10 cellular contexts compared by ENCODE assay signal in the genomic region with DNA sequence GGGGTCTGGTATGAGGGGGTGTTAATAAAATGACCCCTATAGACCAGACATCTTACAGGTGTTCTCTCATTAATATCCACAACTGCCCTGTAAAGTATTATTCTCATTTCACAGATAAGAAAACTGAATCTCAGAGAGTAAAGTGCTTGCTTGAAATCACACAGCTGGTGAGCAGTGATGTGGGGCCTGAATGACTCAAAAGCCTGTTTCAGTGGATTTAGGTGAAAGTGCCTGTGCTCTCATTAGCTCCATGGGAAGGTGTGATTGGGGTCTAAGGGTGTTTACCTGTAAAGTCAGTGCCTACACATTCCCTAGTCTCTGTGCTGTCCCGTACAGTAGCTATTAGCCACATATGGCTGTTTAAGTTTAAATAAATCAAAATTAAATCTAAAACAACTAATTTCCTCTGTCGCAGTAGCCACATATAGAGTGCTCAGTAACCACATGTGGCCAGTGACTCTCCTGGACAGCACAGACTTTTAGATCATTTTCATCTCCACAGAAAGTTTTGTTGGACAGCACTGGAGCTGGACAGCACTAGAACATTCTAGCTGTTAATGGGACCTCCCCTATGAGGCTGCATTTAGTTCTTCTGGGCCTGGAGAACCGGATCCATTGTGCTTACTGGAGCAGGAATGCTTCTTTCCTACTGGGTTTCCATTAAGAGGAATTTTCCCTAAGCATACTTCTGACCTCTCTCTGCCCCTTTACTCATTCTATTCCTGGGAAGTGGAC. TPM values are rescaled to one million over a fixed set of nuclear protein-coding genes. Genes with fewer than 3 reads are reported as not detected.
A peak's percentile ranks its signal among the peaks of the same experiment; 100 is the strongest.
DNase-seq lines count a peak whose midpoint lies in the region; ATAC-seq, FAIRE-seq and TF ChIP-seq lines count a peak whose summit lies in the region.
"Had no signal": no experiment of that assay in that cellular context is flagged by ENCODE, and none has a peak within 500 bp of the region (broad histone marks: within the 10 kb centered on the region; RNA-seq: fewer than 3 reads in every experiment).

No MANE protein-coding gene starts in this region.

- no peak for TF ChIP-seq POLR2A in GM12878 (IDR thresholded peaks at IDR 0.05; ENCODE audit: low read depth, low read length)

- RAD21 ChIA-PET in GM12878 (lab: Charles Lee; ENCODE audit: unreplicated experiment) = interaction anchor here (0.5 to 5.4 kb wide), 17 partner anchors 12 to 139 kb away, joined by 3 to 35 read pairs (median 4); no protein-coding TSS in a partner anchor

- H2AFZ ChIP-seq in GM12878 (ENCODE audit: control insufficient read depth, low read depth, low read length) = no peak overlapping the region

- H3K9ac ChIP-seq in GM12878 (ENCODE audit: control insufficient read depth, insufficient read depth, low read length) = no peak overlapping the region

- peak overlapping the region; percentile 29; the same call in 1 of the 2 replicates for H3K4me2 ChIP-seq in GM12878 (ENCODE audit: control insufficient read depth, insufficient read depth)

- in situ Hi-C loops in GM12878 (cut with MboI) = no loop called here

- H3K9me3 ChIP-seq in heart right ventricle = no peaks in the 10 kb centered on the region
- H3K9me3 ChIP-seq in GM12878 (replicated peaks; ENCODE audit: control insufficient read depth, insufficient read depth, low read length) = no peaks in the 10 kb centered on the region
- no peaks in the 10 kb centered on the region for H3K9me3 ChIP-seq in aorta (ENCODE audit: control insufficient read depth, low read length)

- POLR2A ChIA-PET in GM12878 (lab: Charles Lee) = interaction anchor here (0.6 to 5.9 kb wide), 8 partner anchors 12 to 141 kb away, joined by 3 to 40 read pairs (median 3); no protein-coding TSS in a partner anchor

- H3K4me1 ChIP-seq in heart right ventricle = peaks cover 0 to 19% (median 12%) of the 10 kb centered on the region in 9 donors
- H3K4me1 ChIP-seq in GM12878 (ENCODE audit: control insufficient read depth, insufficient read depth, low read length) = peaks cover 6% of the 10 kb centered on the region
- H3K4me1 ChIP-seq in aorta (ENCODE audit: control insufficient read depth in 1 of 2, insufficient read depth in 2 of 2, low read length in 2 of 2) = no peaks in the 10 kb centered on the region

- H3K27me3 ChIP-seq in heart right ventricle (no peaks in the 10 kb centered on the region), GM12878 (replicated peaks in 1 of 2; ENCODE audit: control insufficient read depth in 2 of 2, insufficient read depth in 2 of 2, low read length in 1 of 2) (no peaks in the 10 kb centered on the region), aorta (ENCODE audit: control insufficient read depth in 1 of 2, insufficient read depth in 2 of 2, low read length in 1 of 2) (no peaks in the 10 kb centered on the region)

- FAIRE-seq in GM12878 (lab: Jason Lieb, UNC) = peak; percentile 85

- H3K4me3 ChIP-seq in heart right ventricle (no peak overlapping the region), GM12878 (no peak overlapping the region), aorta (ENCODE audit: low read length in 2 of 2) (no peak overlapping the region)

- SMC1A ChIA-PET in GM12878 (lab: Charles Lee; ENCODE audit: uncharacterized antibody, unreplicated experiment) = interaction anchor here (0.8 to 7.8 kb wide), 20 partner anchors 9 to 264 kb away, joined by 3 to 67 read pairs (median 6); no protein-coding TSS in a partner anchor

- peak; percentile 16; the same call in 1 of the 2 replicates for TF ChIP-seq RAD21 in GM12878 (IDR thresholded peaks at IDR 0.05; ENCODE audit: insufficient read depth, low read depth, low read length)

- H3K27ac ChIP-seq in heart right ventricle (peak overlapping the region in 9 of 10 donors; percentile 19 to 80 (median 47)), GM12878 (ENCODE audit: control insufficient read depth, insufficient read depth) (no peak overlapping the region), aorta (ENCODE audit: low read depth in 1 of 2, low read length in 2 of 2) (no peak overlapping the region)

- CTCF ChIA-PET in GM12878 (lab: Yijun Ruan, JAX) = interaction anchor here (0.8 to 2.1 kb wide), 7 partner anchors 11 to 51 kb away, joined by 3 to 11 read pairs (median 4); no protein-coding TSS in a partner anchor

- BruUV-seq in GM12878 (replicated peaks; lab: Mats Ljungman, UMichigan) = no TSS peak

- no peaks in the 10 kb centered on the region for H3K79me2 ChIP-seq in GM12878 (ENCODE audit: control insufficient read depth, insufficient read depth, low read length)

- no peaks in the 10 kb centered on the region for H4K20me1 ChIP-seq in GM12878 (ENCODE audit: control insufficient read depth, insufficient read depth)

- H3K36me3 ChIP-seq in heart right ventricle = no peaks in the 10 kb centered on the region
- no peaks in the 10 kb centered on the region for H3K36me3 ChIP-seq in GM12878 (ENCODE audit: control insufficient read depth in 2 of 2, insufficient read depth in 2 of 2, low read length in 1 of 2)
- no peaks in the 10 kb centered on the region for H3K36me3 ChIP-seq in aorta (ENCODE audit: control insufficient read depth in 1 of 2, insufficient read depth in 2 of 2, low read length in 1 of 2)

- TF ChIP-seq CTCF in heart right ventricle (IDR thresholded peaks at IDR 0.05) (no peak), GM12878 (IDR thresholded peaks at IDR 0.05 in 2 of 3, conservative IDR thresholded peaks at IDR 0.05 in 1 of 3; ENCODE audit: control insufficient read depth in 2 of 3, extremely low read depth in 1 of 3, insufficient read depth in 1 of 3, low read depth in 3 of 3, low read length in 3 of 3) (no peak)

- intact Hi-C loops in heart right ventricle (cut with DNase I) (loop anchor here in 1 of 10 donors (5.0 kb wide), 1 partner anchor 50 kb away; no protein-coding TSS in a partner anchor), left ventricle myocardium superior (cut with micrococcal nuclease) (no loop called here), GM12878 (cut with micrococcal nuclease; ENCODE audit: unreplicated experiment) (no loop called here), aorta (cut with DNase I) (no loop called here)

- 95 to 97% methylated on average over 3 of the region's 3 CpGs for whole genome bisulfite sequencing in heart right ventricle, 2 donors
- WGBS in GM12878 (ENCODE audit: insufficient coverage, insufficient replicate concordance, low lambda C conversion rate, missing lambda C conversion rate) = 29% methylated on average over 3 of the region's 3 CpGs
- WGBS in aorta, 2 donors = 95 to 97% methylated on average over 3 of the region's 3 CpGs

- peak; percentile 39 to 64; a peak in 3 of 4 replicates for TF ChIP-seq EP300 in GM12878 (IDR thresholded peaks at IDR 0.05; ENCODE audit: borderline replicate concordance in 1 of 2, control insufficient read depth in 1 of 2, low read depth in 2 of 2, low read length in 2 of 2)

- DNase-seq in heart right ventricle = no peak
- no peak for DNase-seq in left ventricle myocardium superior
- peak; percentile 48 for DNase-seq in GM12878 (ENCODE audit: low read depth, low spot score)
- no peak for DNase-seq in aorta
- no peak for DNase-seq in NOMO-1 treated with DMSO at 0.1 percent for 48 hours (lab: John Stamatoyannopoulos, UW; ENCODE audit: unreplicated experiment)
- no peak for DNase-seq in inferior parietal cortex (ENCODE audit: extremely low spot score)
- DNase-seq in GDM1 (lab: John Stamatoyannopoulos, UW) = no peak
- DNase-seq: activated naive CD8-positive, alpha-beta T cell treated with anti-CD3 and anti-CD28 coated beads, Interleukin-2, amount 50 U/mL, for 24 hours; NK-92 treated with Interleukin-12 subunit alpha and Interleukin-12 subunit beta, amount 100 ng/mL, for 24 hours had no signal

- ATAC-seq in heart right ventricle (no peak), left ventricle myocardium superior (no peak), HG02885 (IDR thresholded peaks at IDR 0.05; ENCODE audit: poor library complexity, unreplicated experiment) (peak; percentile 96), GM12878 (peak; percentile 94), aorta (ENCODE audit: low FRiP score) (peak; percentile 20)
- ATAC-seq: activated naive CD8-positive, alpha-beta T cell treated with anti-CD3 and anti-CD28 coated beads, Interleukin-2, amount 50 U/mL, for 24 hours had no signal

TF ChIP-seq in GM12878, 131 proteins besides CTCF, POLR2A, EP300 and RAD21 (continues in another document):
- TF ChIP-seq IRF5 (IDR thresholded peaks at IDR 0.05; ENCODE audit: borderline replicate concordance) (no peak), EZH2 (IDR thresholded peaks at IDR 0.05; ENCODE audit: borderline replicate concordance, control insufficient read depth, low read depth, low read length) (no peak)

RNA-seq across cellular contexts. Expression of gene SEMA6A, which starts 52.5 kb away (rescaled TPM):
- total RNA-seq in heart right ventricle (10 to 100 TPM in 2 of 10 donors, 1 to 10 TPM in 8; 2.9 to 11.3 (median 8.3) TPM), left ventricle myocardium superior (6.4 TPM), GM12878 (2014; rRNA removed) (0.62 and 1.0 TPM in 2 replicates), GM12878 (2014; rRNA removed; fragmentation: Illumina TruSeq; extraction: Trizol) (0.83 and 1.1 TPM in 2 replicates), GM12878 (2021) (1.9 and 2.1 TPM in 2 replicates), aorta (10 to 100 TPM; 19.8 to 28.5 TPM)
- polyA plus RNA-seq in heart right ventricle (1 to 10 TPM; 3.0 to 4.2 TPM), GM12878 (2011; rRNA removed) (10.2 and 10.5 TPM in 2 replicates), GM12878 (2014; fragmentation: Illumina TruSeq; extraction: Trizol) (0.92 and 1.3 TPM in 2 replicates), GM12878 (2014; fragmentation: Nextera tagmentation; extraction: Ambion mirVana) (under 1 TPM; 0.16 to 0.22 TPM), GM12878 (2014; rRNA removed) (0.56 and 0.64 TPM in 2 replicates), GM12878 (2016; fragmentation: Nextera tagmentation; extraction: Ambion mirVana) (1 to 10 TPM; 1.1 TPM), aorta (1 to 10 TPM in 1 of 2 donors, under 1 TPM in 1; 0.10 to 6.3 TPM)
- total RNA-seq in GM12878 (2013; cell fraction: nucleolus; rRNA removed) = 218 and 247 TPM in 2 replicates
- polyA plus RNA-seq in GM12878 (2011; ENCODE audit: low read depth) = 3.2 TPM
- 6.8 and 10.6 TPM in 2 replicates for polyA plus RNA-seq in GM12878 (2011; cell fraction: cytosol; rRNA removed)
- polyA plus RNA-seq in GM12878 (2011; cell fraction: nucleus; rRNA removed) = 23.5 and 32.3 TPM in 2 replicates
- 4.3 and 4.5 TPM in 2 replicates for polyA plus RNA-seq in GM12878 (2012)
- polyA minus RNA-seq in GM12878 (2011; rRNA and poly(A)+ RNA removed) = 31.4 and 35.0 TPM in 2 replicates
- 9.4 and 10.0 TPM in 2 replicates for polyA minus RNA-seq in GM12878 (2011; cell fraction: cytosol; rRNA and poly(A)+ RNA removed)
- 52.5 and 60.3 TPM in 2 replicates for polyA minus RNA-seq in GM12878 (2011; cell fraction: nucleus; rRNA and poly(A)+ RNA removed)

Comparison
In these comparisons a context has a peak if more than half of its experiments do, and no peak if none do; other contexts are left out.
1. ATAC-seq: peak in HG02885 (single experiment), GM12878 (single experiment) and aorta (single experiment); none in heart right ventricle (0 of 8) and left ventricle myocardium superior (single experiment).
2. H3K27ac ChIP-seq: peak in heart right ventricle (9 of 10); none in GM12878 (single experiment) and aorta (0 of 2).